Comparison of ENCODE assay signal across 19 cellular contexts in genomic region chr3:126573492-126574117, GRCh38. TPM values are rescaled to one million over a fixed set of nuclear protein-coding genes. Genes with fewer than 3 reads are reported as not detected.
DNase-seq lines count a peak whose midpoint lies in the region; ATAC-seq, FAIRE-seq and TF ChIP-seq lines count a peak whose summit lies in the region.
"Had no signal": no experiment of that assay in that cellular context is flagged by ENCODE, and none has a peak within 500 bp of the region (broad histone marks: within the 10 kb centered on the region; RNA-seq: fewer than 3 reads in every experiment).

No MANE protein-coding gene starts in this region.

- H3K4me3 ChIP-seq in BLaER1 = no peak overlapping the region
- no peak overlapping the region for H3K4me3 ChIP-seq in HCT116 (replicated peaks in 1 of 2; ENCODE audit: low read depth in 1 of 2, low read length in 2 of 2)
- no peak overlapping the region for H3K4me3 ChIP-seq in lung
- no peak overlapping the region for H3K4me3 ChIP-seq in foreskin fibroblast (ENCODE audit: low read depth in 1 of 2, low read length in 2 of 2)
- no peak overlapping the region for H3K4me3 ChIP-seq in kidney (ENCODE audit: low read length in 2 of 2)

- no peak overlapping the region for H3K4me3 Mint-ChIP-seq in activated T-cell treated with anti-CD3 and anti-CD28 coated beads, Interleukin-2, amount 50 U/mL, for 4 hours
- H3K4me3 Mint-ChIP-seq: stimulated activated naive CD8-positive, alpha-beta T cell treated with anti-CD3 and anti-CD28 coated beads, Interleukin-15, Interleukin-2, amounts not matched to agents 100 ng/mL and 50 ng/mL, for 24 hours had no signal

- RAD21 ChIA-PET in HCT116 (lab: Charles Lee; ENCODE audit: low non-redundant PET in 1 of 2, low total read pairs in 2 of 2, uncharacterized antibody in 2 of 2, unreplicated experiment in 2 of 2) = no interaction called here

- WGBS in lung, 2 donors = 57 to 66% methylated on average over 15 of the region's 15 CpGs

- no peaks in the 10 kb centered on the region for H3K79me2 ChIP-seq in HCT116 (ENCODE audit: insufficient read depth, low read length)

- CTCF ChIA-PET in HCT116 (lab: Charles Lee) = no interaction called here

- H3K36me3 ChIP-seq in BLaER1 = no peaks in the 10 kb centered on the region
- no peaks in the 10 kb centered on the region for H3K36me3 ChIP-seq in HCT116 (ENCODE audit: control insufficient read depth in 1 of 2, insufficient read depth in 2 of 2, low read length in 2 of 2)
- H3K36me3 ChIP-seq in lung (ENCODE audit: control insufficient read depth in 2 of 2, insufficient read depth in 2 of 2, low read length in 2 of 2) = no peaks in the 10 kb centered on the region
- no peaks in the 10 kb centered on the region for H3K36me3 ChIP-seq in kidney (ENCODE audit: control insufficient read depth in 1 of 2, insufficient read depth in 2 of 2, low read length in 2 of 2)
- H3K36me3 ChIP-seq: WERI-Rb-1 had no signal

- no peak overlapping the region for H2AFZ ChIP-seq in HCT116 (ENCODE audit: low read depth, low read length, poor library complexity, severe bottlenecking)

- H3K27ac ChIP-seq in BLaER1 (no peak overlapping the region), HCT116 (ENCODE audit: low read depth, low read length) (no peak overlapping the region), lung (ENCODE audit: low read depth in 1 of 2, low read length in 1 of 2) (no peak overlapping the region), kidney (ENCODE audit: low read depth in 2 of 2, low read length in 2 of 2) (no peak overlapping the region)
- H3K27ac ChIP-seq: WERI-Rb-1 had no signal

- H3K9ac ChIP-seq in BLaER1 (no peak overlapping the region), HCT116 (ENCODE audit: low read length) (no peak overlapping the region), kidney (ENCODE audit: low read length in 2 of 2) (no peak overlapping the region)

- H3K9me3 ChIP-seq in BLaER1 (no peaks in the 10 kb centered on the region), HCT116 (ENCODE audit: control insufficient read depth in 1 of 2, insufficient read depth in 1 of 2, low read depth in 1 of 2, low read length in 2 of 2) (no peaks in the 10 kb centered on the region), lung (ENCODE audit: control insufficient read depth in 2 of 2, insufficient read depth in 1 of 2, low read length in 1 of 2) (no peaks in the 10 kb centered on the region), kidney (ENCODE audit: control insufficient read depth in 1 of 2, low read length in 2 of 2) (no peaks in the 10 kb centered on the region)

- H4K20me1 ChIP-seq in BLaER1 (no peaks in the 10 kb centered on the region), HCT116 (ENCODE audit: insufficient read depth) (no peaks in the 10 kb centered on the region)

- no peaks in the 10 kb centered on the region for H3K9me3 Mint-ChIP-seq in activated T-cell treated with anti-CD3 and anti-CD28 coated beads, Interleukin-2, amount 50 U/mL, for 4 hours
- H3K9me3 Mint-ChIP-seq: stimulated activated naive CD8-positive, alpha-beta T cell treated with anti-CD3 and anti-CD28 coated beads, Interleukin-15, Interleukin-2, amounts not matched to agents 100 ng/mL and 50 ng/mL, for 24 hours had no signal

- peak; percentile 22; the same call in 1 of the 2 replicates for ATAC-seq in HCT116
- peak; percentile 75 for ATAC-seq in lung (ENCODE audit: insufficient read depth, low FRiP score)
- no peak for ATAC-seq in activated T-cell treated with anti-CD3 and anti-CD28 coated beads, Interleukin-2, amount 50 U/mL, for 4 hours
- no peak for ATAC-seq in GM21526 (IDR thresholded peaks at IDR 0.05; ENCODE audit: low FRiP score, unreplicated experiment)

- no peaks in the 10 kb centered on the region for H3K9me2 ChIP-seq in HCT116 (ENCODE audit: insufficient read depth)

- no peaks in the 10 kb centered on the region for H3K27me3 ChIP-seq in BLaER1
- H3K27me3 ChIP-seq in HCT116 (ENCODE audit: insufficient read depth, low read length) = no peaks in the 10 kb centered on the region
- H3K27me3 ChIP-seq in lung (ENCODE audit: control insufficient read depth, insufficient read depth) = no peaks in the 10 kb centered on the region

- peak overlapping the region; percentile 14; the same call in 1 of the 2 replicates for H3K4me2 ChIP-seq in BLaER1
- no peak overlapping the region; the same call in 1 of the 2 replicates for H3K4me2 ChIP-seq in HCT116 (ENCODE audit: low read length)

- no peak for TF ChIP-seq RAD21 in HCT116 (IDR thresholded peaks at IDR 0.05; ENCODE audit: low read depth)

- H3K36me3 Mint-ChIP-seq in activated T-cell treated with anti-CD3 and anti-CD28 coated beads, Interleukin-2, amount 50 U/mL, for 4 hours (ENCODE audit: insufficient read depth) = no peaks in the 10 kb centered on the region

- intact Hi-C loops in HCT116 (cut with micrococcal nuclease) (no loop called here), kidney (cut with DNase I) (no loop called here)

- TF ChIP-seq POLR2A in HCT116 (IDR thresholded peaks at IDR 0.05; ENCODE audit: borderline replicate concordance, extremely low read depth, insufficient read depth, insufficient read length) = no peak

- BruUV-seq in HCT116 (replicated peaks; lab: Mats Ljungman, UMichigan) = no TSS peak

- H3K4me1 Mint-ChIP-seq in activated T-cell treated with anti-CD3 and anti-CD28 coated beads, Interleukin-2, amount 50 U/mL, for 4 hours (ENCODE audit: low read depth) = no peaks in the 10 kb centered on the region

- H3K4me1 ChIP-seq in BLaER1 (peaks cover 8% of the 10 kb centered on the region; the same call in 1 of the 2 replicates), HCT116 (ENCODE audit: control insufficient read depth in 1 of 2, insufficient read depth in 2 of 2, low read length in 2 of 2) (no peaks in the 10 kb centered on the region), lung (ENCODE audit: control insufficient read depth in 2 of 2, insufficient read depth in 2 of 2, low read length in 2 of 2) (no peaks in the 10 kb centered on the region), kidney (ENCODE audit: control insufficient read depth in 1 of 2, insufficient read depth in 1 of 2, low read depth in 1 of 2, low read length in 2 of 2) (no peaks in the 10 kb centered on the region)

- FAIRE-seq in kidney (lab: Jason Lieb, UNC) = no peak

- DNase-seq in HCT116 (ENCODE audit: low read depth, low spot score) (no peak), SW480 (ENCODE audit: low spot score) (peak; percentile 63), lung (ENCODE audit: low spot score) (peak; percentile 51), foreskin fibroblast (no peak), kidney (no peak)
- no peak for DNase-seq in activated T-cell treated with anti-CD3 and anti-CD28 coated beads, Interleukin-2, amount 50 U/mL, for 4 hours
- DNase-seq: activated CD8-positive, alpha-beta memory T cell treated with anti-CD3 and anti-CD28 coated beads for 24 hours; activated gamma-delta T cell treated with Interleukin-2 at 50 U/mL for 16 hours; hypothalamus; left cardiac atrium; MV-4-11; OCI-M1; SW 1271; WERI-Rb-1 had no signal

- H3K27me3 Mint-ChIP-seq in activated T-cell treated with anti-CD3 and anti-CD28 coated beads, Interleukin-2, amount 50 U/mL, for 4 hours (ENCODE audit: low read depth) = peaks cover 11% of the 10 kb centered on the region

- POLR2A ChIA-PET in HCT116 (lab: Charles Lee) = no interaction called here

- TF ChIP-seq CTCF in HCT116 (IDR thresholded peaks at IDR 0.05 in 2 of 3, conservative IDR thresholded peaks at IDR 0.05 in 1 of 3; ENCODE audit: borderline replicate concordance in 1 of 3, insufficient read depth in 1 of 3, low read depth in 2 of 3, low read length in 2 of 3) (no peak), lung (IDR thresholded peaks at IDR 0.05; ENCODE audit: control extremely low read depth, extremely low read depth) (no peak), foreskin fibroblast (IDR thresholded peaks at IDR 0.05; ENCODE audit: low read depth, low read length) (no peak), kidney (IDR thresholded peaks at IDR 0.05; ENCODE audit: borderline replicate concordance, extremely low read depth, insufficient read depth) (no peak)

TF ChIP-seq in HCT116, 20 proteins besides CTCF, POLR2A, EP300 and RAD21 (continues in another document):
- no peak for TF ChIP-seq JUND (IDR thresholded peaks at IDR 0.05)
- no peak for TF ChIP-seq YY1 (IDR thresholded peaks at IDR 0.05; ENCODE audit: extremely low read depth, insufficient replicate concordance, low read depth, low read length)

RNA-seq across cellular contexts. Expression of gene C3orf22, which starts 14.9 kb away (rescaled TPM):
- total RNA-seq in HCT116 (2021; ENCODE audit: unreplicated experiment) = not detected
- polyA plus RNA-seq in HCT116 (2012) = 0.05 TPM in 1 of 2 replicates, not detected in the other
- total RNA-seq in lung = under 1 TPM in 1 of 2 donors, not detected in 1; 0.28 TPM
- not detected for polyA plus RNA-seq in lung
- total RNA-seq in activated T-cell treated with anti-CD3 and anti-CD28 coated beads, Interleukin-2, amount 50 U/mL, for 4 hours = not detected
- total RNA-seq in kidney = not detected
- polyA plus RNA-seq in kidney (ENCODE audit: insufficient read depth, low read depth, low replicate concordance) = not detected
- total RNA-seq: dermis microvascular lymphatic vessel endothelial cell, left cardiac atrium, posterior vena cava had no signal

RNA-seq across cellular contexts. Expression of gene CHST13, which starts 49.6 kb away (rescaled TPM):
- total RNA-seq in HCT116 (2021; ENCODE audit: unreplicated experiment) = 0.91 TPM
- 0.39 and 0.57 TPM in 2 replicates for polyA plus RNA-seq in HCT116 (2012)
- 1 to 10 TPM in 1 of 2 donors, under 1 TPM in 1; 0.74 to 2.7 TPM for total RNA-seq in lung
- 1 to 10 TPM in 1 of 2 donors, under 1 TPM in 1; 0.51 to 3.6 TPM for polyA plus RNA-seq in lung
- not detected for total RNA-seq in activated T-cell treated with anti-CD3 and anti-CD28 coated beads, Interleukin-2, amount 50 U/mL, for 4 hours
- total RNA-seq in kidney = 3.3 TPM
- polyA plus RNA-seq in kidney (ENCODE audit: insufficient read depth, low read depth, low replicate concordance) = 7.0 TPM
- total RNA-seq: dermis microvascular lymphatic vessel endothelial cell had no signal

RNA-seq across cellular contexts. Expression of gene UROC1, which starts 56.0 kb away (rescaled TPM):
- total RNA-seq in HCT116 (2021; ENCODE audit: unreplicated experiment) (not detected), lung (under 1 TPM; 0.09 to 0.21 TPM), kidney (not detected)
- 0.06 TPM in 1 of 2 replicates, not detected in the other for polyA plus RNA-seq in HCT116 (2012)
- polyA plus RNA-seq in lung (under 1 TPM; 0.01 to 0.08 TPM), kidney (ENCODE audit: insufficient read depth, low read depth, low replicate concordance) (not detected)
- not detected for total RNA-seq in activated T-cell treated with anti-CD3 and anti-CD28 coated beads, Interleukin-2, amount 50 U/mL, for 4 hours
- total RNA-seq: dermis microvascular lymphatic vessel endothelial cell, left cardiac atrium, posterior vena cava had no signal

Comparison
In these comparisons a context has a peak if more than half of its experiments do, and no peak if none do; other contexts are left out.
1. ATAC-seq: peak in HCT116 (single experiment) and lung (single experiment); none in activated T-cell treated with anti-CD3 and anti-CD28 coated beads, Interleukin-2, amount 50 U/mL, for 4 hours (0 of 2) and GM21526 (single experiment).
2. DNase-seq: peak in SW480 (single experiment) and lung (single experiment); none in HCT116 (single experiment), activated T-cell treated with anti-CD3 and anti-CD28 coated beads, Interleukin-2, amount 50 U/mL, for 4 hours (single experiment), foreskin fibroblast (0 of 2) and kidney (single experiment).